31 cellular contexts compared by ENCODE assay signal in genomic region chr13:91353494-91353893, GRCh38. TPM values are rescaled to one million over a fixed set of nuclear protein-coding genes. Genes with fewer than 3 reads are reported as not detected.
DNase-seq lines count a peak whose midpoint lies in the region; ATAC-seq, FAIRE-seq and TF ChIP-seq lines count a peak whose summit lies in the region.
"Had no signal": no experiment of that assay in that cellular context is flagged by ENCODE, and none has a peak within 500 bp of the region (broad histone marks: within the 10 kb centered on the region; RNA-seq: fewer than 3 reads in every experiment).

No MANE protein-coding gene starts in this region.

- intact Hi-C loops in activated CD8-positive, alpha-beta T cell treated with anti-CD3 and anti-CD28 coated beads for 36 hours (cut with micrococcal nuclease): no loop called here

- H3K9ac ChIP-seq in endodermal cell (ENCODE audit: extremely low read depth, low read length, poor library complexity, severe bottlenecking): no peak overlapping the region

- CTCF ChIA-PET in activated CD8-positive, alpha-beta T cell treated with anti-CD3 and anti-CD28 coated beads for 36 hours (lab: Charles Lee): interaction anchor here (1.1 kb wide), 1 partner anchor 25 kb away, joined by 4 read pairs; no protein-coding TSS in a partner anchor
- CTCF ChIA-PET in activated CD8-positive, alpha-beta T cell treated with anti-CD3 and anti-CD28 coated beads, Interleukin-2, amount 10 ng/mL, durations not matched to agents 7 days and 5 days (lab: Charles Lee): no interaction called here

- H3K27ac ChIP-seq in endodermal cell (ENCODE audit: low read depth, low read length): no peak overlapping the region
- H3K27ac ChIP-seq: A549, esophagus squamous epithelium, hepatocyte, left lung, uterus, WERI-Rb-1 had no signal

- H3K9me3 ChIP-seq in T-helper 17 cell (ENCODE audit: control insufficient read depth, low read length, poor library complexity, severe bottlenecking): no peaks in the 10 kb centered on the region
- no peaks in the 10 kb centered on the region for H3K9me3 ChIP-seq in endodermal cell (ENCODE audit: control insufficient read depth, low read length)
- H3K9me3 ChIP-seq: A549, esophagus squamous epithelium, left lung, uterus had no signal

- no peaks in the 10 kb centered on the region for H3K27me3 ChIP-seq in endodermal cell (ENCODE audit: control insufficient read depth, insufficient read depth, low read length, poor library complexity, severe bottlenecking)
- H3K27me3 ChIP-seq: esophagus squamous epithelium, hepatocyte, left lung, uterus had no signal

- FAIRE-seq in GM19239 (lab: Jason Lieb, UNC): peak; percentile 53
- FAIRE-seq: A549, frontal cortex, GM18507, small intestine had no signal

- no CpG with 5 or more reads among the region's 1 CpG for WGBS in endodermal cell (ENCODE audit: insufficient coverage in 1 of 2, insufficient read length in 1 of 2), 2 experiments

- H3K4me1 ChIP-seq in endodermal cell (ENCODE audit: control insufficient read depth, insufficient read depth, low read length): peaks cover 2% of the 10 kb centered on the region
- H3K4me1 ChIP-seq: uterus had no signal

- TF ChIP-seq CTCF in activated CD8-positive, alpha-beta T cell treated with anti-CD3 and anti-CD28 coated beads for 36 hours (IDR thresholded peaks at IDR 0.05): no peak
- no peak for TF ChIP-seq CTCF in endodermal cell (conservative IDR thresholded peaks at IDR 0.05)

- DNase-seq in activated CD8-positive, alpha-beta T cell treated with anti-CD3 and anti-CD28 coated beads for 36 hours: no peak
- no peak for DNase-seq in activated CD8-positive, alpha-beta T cell treated with anti-CD3 and anti-CD28 coated beads, Interleukin-2, amount 10 ng/mL, durations not matched to agents 7 days and 5 days
- DNase-seq in GM19239 (ENCODE audit: insufficient read length, low spot score) (no peak), T-helper 17 cell (no peak), endodermal cell (no peak), islet precursor cell (no peak)
- DNase-seq: activated CD4-positive, alpha-beta T cell treated with anti-CD3 and anti-CD28 coated beads, Interleukin-2, amount 50 U/mL, for 48 hours; amniotic stem cell; cortex of kidney; DMS53; esophagus squamous epithelium; GOT3; immature natural killer cell; left lung; naive B cell; NCI-H1105; NCI-H1930; NCI-H2227 treated with DMSO at 0.1 percent for 48 hours; OCI-M1; small intestine; substantia nigra; T-helper 9 cell; uterus; WERI-Rb-1 had no signal

- no peak for ATAC-seq in activated CD8-positive, alpha-beta T cell treated with anti-CD3 and anti-CD28 coated beads for 36 hours
- no peak for ATAC-seq in activated CD8-positive, alpha-beta T cell treated with anti-CD3 and anti-CD28 coated beads, Interleukin-2, amount 10 ng/mL, durations not matched to agents 7 days and 5 days
- ATAC-seq in T-helper 17 cell: no peak
- ATAC-seq in GM21723 (IDR thresholded peaks at IDR 0.05; ENCODE audit: unreplicated experiment): no peak
- ATAC-seq in HG02678 (IDR thresholded peaks at IDR 0.05; ENCODE audit: unreplicated experiment): no peak
- ATAC-seq: A549, left lung had no signal

- no peaks in the 10 kb centered on the region for H3K27me3 Mint-ChIP-seq in activated CD8-positive, alpha-beta T cell treated with anti-CD3 and anti-CD28 coated beads for 36 hours
- H3K27me3 Mint-ChIP-seq in activated CD8-positive, alpha-beta T cell treated with anti-CD3 and anti-CD28 coated beads, Interleukin-2, amount 10 ng/mL, durations not matched to agents 7 days and 5 days (ENCODE audit: low read depth): no peaks in the 10 kb centered on the region
- H3K27me3 Mint-ChIP-seq in T-helper 17 cell: no peaks in the 10 kb centered on the region
- H3K27me3 Mint-ChIP-seq in endodermal cell (ENCODE audit: insufficient read depth): no peaks in the 10 kb centered on the region
- H3K27me3 Mint-ChIP-seq: B cell, naive B cell had no signal

- peaks cover 88% of the 10 kb centered on the region for H3K36me3 Mint-ChIP-seq in activated CD8-positive, alpha-beta T cell treated with anti-CD3 and anti-CD28 coated beads for 36 hours (ENCODE audit: low read depth)
- H3K36me3 Mint-ChIP-seq in activated CD8-positive, alpha-beta T cell treated with anti-CD3 and anti-CD28 coated beads, Interleukin-2, amount 10 ng/mL, durations not matched to agents 7 days and 5 days (ENCODE audit: low read depth): peaks cover 83% of the 10 kb centered on the region
- H3K36me3 Mint-ChIP-seq in T-helper 17 cell (ENCODE audit: low read depth) (peaks cover 4% of the 10 kb centered on the region), endodermal cell (ENCODE audit: low read depth) (peaks cover 83% of the 10 kb centered on the region)

- H3K27ac Mint-ChIP-seq in activated CD8-positive, alpha-beta T cell treated with anti-CD3 and anti-CD28 coated beads for 36 hours: peak overlapping the region; percentile 42
- H3K27ac Mint-ChIP-seq in activated CD8-positive, alpha-beta T cell treated with anti-CD3 and anti-CD28 coated beads, Interleukin-2, amount 10 ng/mL, durations not matched to agents 7 days and 5 days: no peak overlapping the region
- H3K27ac Mint-ChIP-seq in T-helper 17 cell (peak overlapping the region; percentile 14), endodermal cell (peak overlapping the region; percentile 69)
- H3K27ac Mint-ChIP-seq: B cell, immature natural killer cell had no signal

- H3K9me3 Mint-ChIP-seq in activated CD8-positive, alpha-beta T cell treated with anti-CD3 and anti-CD28 coated beads for 36 hours: no peaks in the 10 kb centered on the region
- H3K9me3 Mint-ChIP-seq in activated CD8-positive, alpha-beta T cell treated with anti-CD3 and anti-CD28 coated beads, Interleukin-2, amount 10 ng/mL, durations not matched to agents 7 days and 5 days (ENCODE audit: insufficient read depth): no peaks in the 10 kb centered on the region
- H3K9me3 Mint-ChIP-seq in endodermal cell: no peaks in the 10 kb centered on the region
- H3K9me3 Mint-ChIP-seq: immature natural killer cell, naive B cell had no signal

- H3K36me3 ChIP-seq in endodermal cell (ENCODE audit: control insufficient read depth, insufficient read depth, low read length): peaks cover 86% of the 10 kb centered on the region
- H3K36me3 ChIP-seq: uterus had no signal

- POLR2A ChIA-PET in activated CD8-positive, alpha-beta T cell treated with anti-CD3 and anti-CD28 coated beads for 36 hours (lab: Charles Lee): interaction anchor here (0.6 to 1.4 kb wide), 3 partner anchors 14 to 58 kb away, joined by 3 to 4 read pairs (median 3); no protein-coding TSS in a partner anchor
- POLR2A ChIA-PET in activated CD8-positive, alpha-beta T cell treated with anti-CD3 and anti-CD28 coated beads, Interleukin-2, amount 10 ng/mL, durations not matched to agents 7 days and 5 days (lab: Charles Lee): no interaction called here

- H3K4me3 Mint-ChIP-seq in activated CD8-positive, alpha-beta T cell treated with anti-CD3 and anti-CD28 coated beads for 36 hours: peak overlapping the region; percentile 49
- no peak overlapping the region for H3K4me3 Mint-ChIP-seq in activated CD8-positive, alpha-beta T cell treated with anti-CD3 and anti-CD28 coated beads, Interleukin-2, amount 10 ng/mL, durations not matched to agents 7 days and 5 days
- no peak overlapping the region for H3K4me3 Mint-ChIP-seq in T-helper 17 cell
- no peak overlapping the region for H3K4me3 Mint-ChIP-seq in endodermal cell
- H3K4me3 Mint-ChIP-seq: B cell, immature natural killer cell, naive B cell had no signal

- peak overlapping the region; percentile 12 for H3K4me3 ChIP-seq in endodermal cell (ENCODE audit: low read length)
- H3K4me3 ChIP-seq: A549, esophagus squamous epithelium, hepatocyte, left lung, uterus had no signal

- peaks cover 61% of the 10 kb centered on the region for H3K4me1 Mint-ChIP-seq in activated CD8-positive, alpha-beta T cell treated with anti-CD3 and anti-CD28 coated beads for 36 hours (ENCODE audit: low read depth)
- peaks cover 43% of the 10 kb centered on the region for H3K4me1 Mint-ChIP-seq in activated CD8-positive, alpha-beta T cell treated with anti-CD3 and anti-CD28 coated beads, Interleukin-2, amount 10 ng/mL, durations not matched to agents 7 days and 5 days (ENCODE audit: low read depth)
- H3K4me1 Mint-ChIP-seq in T-helper 17 cell: peaks cover 18% of the 10 kb centered on the region
- peaks cover 26% of the 10 kb centered on the region for H3K4me1 Mint-ChIP-seq in endodermal cell

RNA-seq across cellular contexts. Expression of gene MIR17HG, which starts 6.0 kb away (rescaled TPM):
- 10 to 100 TPM; 20.3 to 21.3 TPM for total RNA-seq in activated CD8-positive, alpha-beta T cell treated with anti-CD3 and anti-CD28 coated beads for 36 hours
- total RNA-seq in activated CD8-positive, alpha-beta T cell treated with anti-CD3 and anti-CD28 coated beads, Interleukin-2, amount 10 ng/mL, durations not matched to agents 7 days and 5 days: 1 to 10 TPM; 8.1 to 9.9 TPM
- total RNA-seq in T-helper 17 cell (1 to 10 TPM; 6.9 to 9.1 TPM), endodermal cell (10 to 100 TPM; 22.8 to 23.0 TPM)
- polyA plus RNA-seq in endodermal cell (2013, experiment 1 of 2): 22.8 TPM
- 23.4 TPM for polyA plus RNA-seq in endodermal cell (2013, experiment 2 of 2)

RNA-seq across cellular contexts. Expression of gene GPC5, which starts 44.9 kb away (rescaled TPM):
- total RNA-seq in activated CD8-positive, alpha-beta T cell treated with anti-CD3 and anti-CD28 coated beads for 36 hours: under 1 TPM; 0.13 to 0.14 TPM
- not detected for total RNA-seq in activated CD8-positive, alpha-beta T cell treated with anti-CD3 and anti-CD28 coated beads, Interleukin-2, amount 10 ng/mL, durations not matched to agents 7 days and 5 days
- total RNA-seq in T-helper 17 cell: 1 to 10 TPM in 1 of 2 donors, not detected in 1; 1.1 TPM
- total RNA-seq in endodermal cell: under 1 TPM; 0.22 to 0.51 TPM
- 0.36 TPM for polyA plus RNA-seq in endodermal cell (2013, experiment 1 of 2)
- polyA plus RNA-seq in endodermal cell (2013, experiment 2 of 2): 0.70 TPM
- total RNA-seq: esophagus squamous epithelium had no signal
- polyA plus RNA-seq: A549 had no signal
